In the genomic region with DNA sequence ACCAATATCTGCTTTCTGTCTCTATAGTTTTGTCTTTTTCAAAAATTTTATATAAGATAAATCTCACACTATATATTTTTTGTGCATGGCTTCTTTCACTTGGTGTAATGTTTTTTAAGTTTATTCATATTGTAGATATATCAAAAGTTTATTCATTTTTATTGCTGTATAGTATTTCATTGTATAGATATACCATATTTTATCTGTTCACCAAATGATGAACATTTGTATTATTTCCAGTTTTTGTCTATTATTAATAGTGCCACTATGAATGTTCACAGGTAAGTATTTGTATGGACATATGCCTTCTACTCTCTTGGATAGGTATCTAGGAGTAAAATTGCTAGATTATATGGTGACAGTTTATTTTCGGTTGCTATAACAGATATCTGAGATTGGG, we compare ENCODE assay signal across 23 cellular contexts.
A peak's percentile ranks its signal among the peaks of the same experiment; 100 is the strongest.
DNase-seq lines count a peak whose midpoint lies in the region; ATAC-seq, FAIRE-seq and TF ChIP-seq lines count a peak whose summit lies in the region.
"Had no signal": no experiment of that assay in that cellular context is flagged by ENCODE, and none has a peak within 500 bp of the region (broad histone marks: within the 10 kb centered on the region; RNA-seq: fewer than 3 reads in every experiment).

No MANE protein-coding gene starts in this region.

- H3K9me2 ChIP-seq in SK-N-SH, result no peaks in the 10 kb centered on the region

- ATAC-seq in SK-N-SH treated with all-trans-retinoic acid at 6 μM for 48 hours (no peak), HG02763 (IDR thresholded peaks at IDR 0.05; ENCODE audit: unreplicated experiment) (no peak), HG03342 (IDR thresholded peaks at IDR 0.05; ENCODE audit: unreplicated experiment) (no peak)
- ATAC-seq: A549; CD8-positive, alpha-beta T cell; GM12878 had no signal

- WGBS in SK-N-SH (ENCODE audit: low lambda C conversion rate), result 38% methylated on average over 1 of the region's 1 CpG

- no peaks in the 10 kb centered on the region for H3K36me3 ChIP-seq in SK-N-SH (replicated peaks in 1 of 2; ENCODE audit: control insufficient read depth in 1 of 2, insufficient read depth in 2 of 2, low read length in 1 of 2)
- H3K36me3 ChIP-seq: BLaER1 treated with 17β-estradiol and CSF1 and Interleukin-3, amounts not matched to agents 10 nM and 100 nM had no signal

- peaks cover 2% of the 10 kb centered on the region for H3K9me3 Mint-ChIP-seq in activated CD4-positive, alpha-beta T cell treated with anti-CD3 and anti-CD28 coated beads, Interleukin-2, amount 10 ng/mL, durations not matched to agents 7 days and 5 days

- no peak overlapping the region for H3K27ac Mint-ChIP-seq in activated CD4-positive, alpha-beta T cell treated with anti-CD3 and anti-CD28 coated beads, Interleukin-2, amount 10 ng/mL, durations not matched to agents 7 days and 5 days
- H3K27ac Mint-ChIP-seq: B cell; CD4-positive, alpha-beta T cell; CD8-positive, alpha-beta T cell had no signal

- H3K9me3 ChIP-seq in SK-N-SH, result peaks cover 11% of the 10 kb centered on the region; the same call in 1 of the 2 replicates
- H3K9me3 ChIP-seq: A549 had no signal

- no peaks in the 10 kb centered on the region for H3K27me3 Mint-ChIP-seq in activated CD4-positive, alpha-beta T cell treated with anti-CD3 and anti-CD28 coated beads, Interleukin-2, amount 10 ng/mL, durations not matched to agents 7 days and 5 days

- H2AFZ ChIP-seq in SK-N-SH (ENCODE audit: low read depth), result no peak overlapping the region

- no peak for TF ChIP-seq EP300 in SK-N-SH (IDR thresholded peaks at IDR 0.05; ENCODE audit: borderline replicate concordance in 1 of 2, low read depth in 1 of 2, low read length in 1 of 2)

- H3K27ac ChIP-seq in SK-N-SH (ENCODE audit: low read depth in 2 of 2, low read length in 1 of 2), result no peak overlapping the region
- H3K27ac ChIP-seq: 22Rv1; A549; BLaER1 treated with 17β-estradiol and CSF1 and Interleukin-3, amounts not matched to agents 10 nM and 100 nM; C4-2B had no signal

- H3K36me3 Mint-ChIP-seq in activated CD4-positive, alpha-beta T cell treated with anti-CD3 and anti-CD28 coated beads, Interleukin-2, amount 10 ng/mL, durations not matched to agents 7 days and 5 days (ENCODE audit: low read depth), result no peaks in the 10 kb centered on the region
- H3K36me3 Mint-ChIP-seq: CD8-positive, alpha-beta T cell had no signal

- FAIRE-seq in colon (lab: Jason Lieb, UNC), result peak; percentile 60
- peak; percentile 33 for FAIRE-seq in frontal cortex (lab: Jason Lieb, UNC)
- FAIRE-seq: A549, D721Med, GM12878, GM12892, GM18507 had no signal

- no peak overlapping the region for H3K4me2 ChIP-seq in SK-N-SH
- H3K4me2 ChIP-seq: A549; BLaER1 treated with 17β-estradiol and CSF1 and Interleukin-3, amounts not matched to agents 10 nM and 100 nM had no signal

- DNase-seq in SK-N-SH (no peak), frontal cortex (ENCODE audit: low spot score in 2 of 2) (no peak)
- DNase-seq in activated CD4-positive, alpha-beta T cell treated with anti-CD3 and anti-CD28 coated beads, Interleukin-2, amount 10 ng/mL, durations not matched to agents 7 days and 5 days, result no peak
- DNase-seq: AML-193; Caco-2; Calu3; CD4-positive, alpha-beta T cell; CD8-positive, alpha-beta T cell; DMS79 treated with DMSO at 0.1 percent for 48 hours; GDM1 had no signal

- H3K4me1 ChIP-seq in SK-N-SH (ENCODE audit: control insufficient read depth in 1 of 2, insufficient read depth in 2 of 2, low read depth in 1 of 2, low read length in 1 of 2), result no peaks in the 10 kb centered on the region
- H3K4me1 ChIP-seq: A549; BLaER1 treated with 17β-estradiol and CSF1 and Interleukin-3, amounts not matched to agents 10 nM and 100 nM had no signal

- no peak overlapping the region for H3K9ac ChIP-seq in SK-N-SH
- H3K9ac ChIP-seq: BLaER1 treated with 17β-estradiol and CSF1 and Interleukin-3, amounts not matched to agents 10 nM and 100 nM had no signal

- H3K4me3 ChIP-seq in SK-N-SH (ENCODE audit: low read depth in 2 of 2, low read length in 1 of 2), result no peak overlapping the region
- H3K4me3 ChIP-seq: A549; BLaER1 treated with 17β-estradiol and CSF1 and Interleukin-3, amounts not matched to agents 10 nM and 100 nM; GM12878 had no signal

- no peaks in the 10 kb centered on the region for H3K79me2 ChIP-seq in SK-N-SH (ENCODE audit: insufficient read depth)

- CTCF ChIA-PET in SK-N-SH (lab: Yijun Ruan, JAX), result no interaction called here
- CTCF ChIA-PET in activated CD4-positive, alpha-beta T cell treated with anti-CD3 and anti-CD28 coated beads, Interleukin-2, amount 10 ng/mL, durations not matched to agents 7 days and 5 days (lab: Charles Lee), result no interaction called here

- H3K4me3 Mint-ChIP-seq in activated CD4-positive, alpha-beta T cell treated with anti-CD3 and anti-CD28 coated beads, Interleukin-2, amount 10 ng/mL, durations not matched to agents 7 days and 5 days, result no peak overlapping the region
- H3K4me3 Mint-ChIP-seq: B cell; CD4-positive, alpha-beta T cell; CD8-positive, alpha-beta T cell had no signal

- no peaks in the 10 kb centered on the region for H3F3A ChIP-seq in SK-N-SH (replicated peaks; ENCODE audit: insufficient read depth)

- no peak for TF ChIP-seq CTCF in SK-N-SH (IDR thresholded peaks at IDR 0.05)

- TF ChIP-seq RAD21 in SK-N-SH (IDR thresholded peaks at IDR 0.05; ENCODE audit: low read length), result no peak

- H3K4me1 Mint-ChIP-seq in activated CD4-positive, alpha-beta T cell treated with anti-CD3 and anti-CD28 coated beads, Interleukin-2, amount 10 ng/mL, durations not matched to agents 7 days and 5 days, result no peaks in the 10 kb centered on the region
- H3K4me1 Mint-ChIP-seq: B cell had no signal

- POLR2A ChIA-PET in SK-N-SH (lab: Yijun Ruan, JAX), result no interaction called here
- POLR2A ChIA-PET in activated CD4-positive, alpha-beta T cell treated with anti-CD3 and anti-CD28 coated beads, Interleukin-2, amount 10 ng/mL, durations not matched to agents 7 days and 5 days (lab: Charles Lee), result no interaction called here

- H4K20me1 ChIP-seq in SK-N-SH (ENCODE audit: insufficient read depth), result no peaks in the 10 kb centered on the region
- H4K20me1 ChIP-seq: BLaER1 treated with 17β-estradiol and CSF1 and Interleukin-3, amounts not matched to agents 10 nM and 100 nM had no signal

- no peaks in the 10 kb centered on the region for H3K27me3 ChIP-seq in SK-N-SH (ENCODE audit: insufficient read depth)
- H3K27me3 ChIP-seq: BLaER1 treated with 17β-estradiol and CSF1 and Interleukin-3, amounts not matched to agents 10 nM and 100 nM had no signal

TF ChIP-seq in SK-N-SH treated with all-trans-retinoic acid at 6 μM for 48 hours, 23 proteins besides CTCF, POLR2A, EP300 and RAD21:
- TF ChIP-seq POU6F1 (CRISPR knock-in tag; IDR thresholded peaks at IDR 0.05; ENCODE audit: borderline replicate concordance, low read depth) (no peak), ZNF8 (CRISPR knock-in tag; IDR thresholded peaks at IDR 0.05) (peak; percentile 94), ZNF565 (CRISPR knock-in tag; conservative IDR thresholded peaks at IDR 0.05; ENCODE audit: low read depth) (no peak)

TF ChIP-seq in SK-N-SH, 30 proteins besides CTCF, POLR2A, EP300 and RAD21:
- TF ChIP-seq MXI1 (IDR thresholded peaks at IDR 0.05; ENCODE audit: low read depth, low read length) (no peak), TAF1 (IDR thresholded peaks at IDR 0.05; ENCODE audit: borderline replicate concordance, low read depth, low read length) (no peak), GABPA (IDR thresholded peaks at IDR 0.05; ENCODE audit: low read depth) (no peak), JUND (IDR thresholded peaks at IDR 0.05) (no peak), IRF3 (IDR thresholded peaks at IDR 0.05; ENCODE audit: low read depth, low read length) (no peak), FOXM1 (IDR thresholded peaks at IDR 0.05; ENCODE audit: low read depth) (no peak), TEAD4 (IDR thresholded peaks at IDR 0.05; ENCODE audit: borderline replicate concordance, insufficient read depth) (no peak)
TF ChIP-seq in SK-N-SH: peak in this region for 0.
